In genomic region chr12:54074308-54074707, GRCh38 we compare ENCODE assay signal across 39 cellular contexts. TPM values are rescaled to one million over a fixed set of nuclear protein-coding genes. Genes with fewer than 3 reads are reported as not detected.
"Had no signal": no experiment of that assay in that cellular context is flagged by ENCODE, and none has a peak within 500 bp of the region (broad histone marks: within the 10 kb centered on the region; RNA-seq: fewer than 3 reads in every experiment).

No MANE protein-coding gene starts in this region.

- H3K4me1 Mint-ChIP-seq: activated CD4-positive, alpha-beta memory T cell treated with anti-CD3 and anti-CD28 coated beads, Interleukin-2, amount 10 ng/mL, durations not matched to agents 7 days and 5 days; activated CD4-positive, alpha-beta T cell treated with anti-CD3 and anti-CD28 coated beads for 36 hours; activated CD8-positive, alpha-beta memory T cell treated with anti-CD3 and anti-CD28 coated beads, Interleukin-2, amount 10 ng/mL, durations not matched to agents 7 days and 5 days; activated naive CD4-positive, alpha-beta T cell treated with anti-CD3 and anti-CD28 coated beads, Interleukin-2, amount 50 U/mL, for 24 hours; activated naive CD8-positive, alpha-beta T cell treated with anti-CD3 and anti-CD28 coated beads, Interleukin-2, amount 10 ng/mL, durations not matched to agents 7 days and 5 days; activated naive CD8-positive, alpha-beta T cell treated with anti-CD3 and anti-CD28 coated beads, Interleukin-2, amount 50 U/mL, for 24 hours had no signal

- FAIRE-seq: astrocyte, TTC549 had no signal

- H3K9me3 ChIP-seq: body of pancreas, breast epithelium had no signal

- H3K4me3 ChIP-seq: body of pancreas, breast epithelium had no signal

- DNase-seq: activated CD4-positive, alpha-beta memory T cell treated with anti-CD3 and anti-CD28 coated beads, Interleukin-2, amount 10 ng/mL, durations not matched to agents 7 days and 5 days; activated CD4-positive, alpha-beta T cell treated with anti-CD3 and anti-CD28 coated beads for 1 hour; activated CD4-positive, alpha-beta T cell treated with anti-CD3 and anti-CD28 coated beads for 36 hours; activated CD4-positive, alpha-beta T cell treated with anti-CD3 and anti-CD28 coated beads for 48 hours; activated CD4-positive, alpha-beta T cell treated with anti-CD3 and anti-CD28 coated beads, Interleukin-2, amount 10 ng/mL, durations not matched to agents 7 days and 5 days; activated CD4-positive, alpha-beta T cell treated with anti-CD3 and anti-CD28 coated beads, Interleukin-2, amount 50 U/mL, for 48 hours; activated CD4-positive, CD25-positive, alpha-beta regulatory T cell; activated CD8-positive, alpha-beta memory T cell treated with anti-CD3 and anti-CD28 coated beads for 24 hours; activated CD8-positive, alpha-beta memory T cell treated with anti-CD3 and anti-CD28 coated beads, Interleukin-2, amount 10 ng/mL, durations not matched to agents 7 days and 5 days; activated CD8-positive, alpha-beta memory T cell treated with anti-CD3 and anti-CD28 coated beads, Interleukin-2, amount 50 U/mL, for 48 hours; activated CD8-positive, alpha-beta T cell treated with anti-CD3 and anti-CD28 coated beads, Interleukin-2, amount 10 ng/mL, durations not matched to agents 7 days and 5 days; activated effector memory CD4-positive, alpha-beta T cell treated with Interleukin-2 at 50 U/mL for 16 hours; activated gamma-delta T cell; activated naive CD4-positive, alpha-beta T cell treated with anti-CD3 and anti-CD28 coated beads, Interleukin-2, amount 10 ng/mL, durations not matched to agents 7 days and 5 days; activated naive CD4-positive, alpha-beta T cell treated with Interleukin-2 at 50 U/mL for 16 hours; activated naive CD8-positive, alpha-beta T cell treated with anti-CD3 and anti-CD28 coated beads, Interleukin-2, amount 10 ng/mL, durations not matched to agents 7 days and 5 days; activated naive CD8-positive, alpha-beta T cell treated with anti-CD3 and anti-CD28 coated beads, Interleukin-2, amount 50 U/mL, for 24 hours; activated T-cell treated with anti-CD3 and anti-CD28 coated beads, Interleukin-2, amount 50 U/mL, for 24 hours; activated T-cell treated with anti-CD3 and anti-CD28 coated beads, Interleukin-2, amount 50 U/mL, for 48 hours; amygdala; anterior cingulate cortex; body of pancreas; brain microvascular endothelial cell; central memory CD4-positive, alpha-beta T cell; T-helper 1 cell; T-helper 2 cell; T-helper 9 cell had no signal

- H3K27me3 ChIP-seq: breast epithelium had no signal

- ATAC-seq: activated CD4-positive, alpha-beta T cell treated with anti-CD3 and anti-CD28 coated beads for 36 hours; activated CD4-positive, CD25-positive, alpha-beta regulatory T cell treated with anti-CD3 and anti-CD28 coated beads, Interleukin-2, amount 50 U/mL, for 24 hours; activated CD8-positive, alpha-beta memory T cell treated with anti-CD3 and anti-CD28 coated beads, Interleukin-2, amount 10 ng/mL, durations not matched to agents 7 days and 5 days; activated CD8-positive, alpha-beta T cell treated with anti-CD3 and anti-CD28 coated beads, Interleukin-2, amount 10 ng/mL, durations not matched to agents 7 days and 5 days; activated naive CD8-positive, alpha-beta T cell treated with anti-CD3 and anti-CD28 coated beads, Interleukin-2, amount 50 U/mL, for 24 hours; body of pancreas had no signal

- H3K9me3 Mint-ChIP-seq: activated CD4-positive, alpha-beta memory T cell treated with anti-CD3 and anti-CD28 coated beads, Interleukin-2, amount 10 ng/mL, durations not matched to agents 7 days and 5 days; activated CD4-positive, alpha-beta T cell treated with anti-CD3 and anti-CD28 coated beads, Interleukin-2, amount 10 ng/mL, durations not matched to agents 7 days and 5 days; activated naive CD4-positive, alpha-beta T cell treated with anti-CD3 and anti-CD28 coated beads, Interleukin-2, amount 10 ng/mL, durations not matched to agents 7 days and 5 days; activated naive CD4-positive, alpha-beta T cell treated with anti-CD3 and anti-CD28 coated beads, Interleukin-2, amount 50 U/mL, for 24 hours; activated naive CD8-positive, alpha-beta T cell treated with anti-CD3 and anti-CD28 coated beads, Interleukin-2, amount 10 ng/mL, durations not matched to agents 7 days and 5 days; activated naive CD8-positive, alpha-beta T cell treated with anti-CD3 and anti-CD28 coated beads, Interleukin-2, amount 50 U/mL, for 24 hours; activated T-cell treated with anti-CD3 and anti-CD28 coated beads, Interleukin-2, amount 50 U/mL, for 24 hours; activated T-helper 2 cell treated with anti-CD3 and anti-CD28 coated beads, Interferon-gamma antibody, Interleukin-2, Interleukin-4, amounts not matched to agents 10 μg/mL and 5 μg/mL and 100 μg/mL, durations not matched to agents 14 hours and 24 hours and 36 hours; T-helper 1 cell treated with Interleukin-12 subunit alpha and Interleukin-12 subunit beta and Interleukin-4 antibody, amounts not matched to agents 30 μg/mL and 1 μg/mL, for 36 hours; T-helper 2 cell treated with Interferon-gamma antibody and Interleukin-4, amounts not matched to agents 5 μg/mL and 100 μg/mL, for 36 hours had no signal

- H3K36me3 Mint-ChIP-seq: activated CD8-positive, alpha-beta memory T cell treated with anti-CD3 and anti-CD28 coated beads, Interleukin-2, amount 10 ng/mL, durations not matched to agents 7 days and 5 days; activated naive CD4-positive, alpha-beta T cell treated with anti-CD3 and anti-CD28 coated beads, Interleukin-2, amount 10 ng/mL, durations not matched to agents 7 days and 5 days; activated naive CD4-positive, alpha-beta T cell treated with anti-CD3 and anti-CD28 coated beads, Interleukin-2, amount 50 U/mL, for 24 hours; activated naive CD8-positive, alpha-beta T cell had no signal

- H3K4me1 ChIP-seq: body of pancreas, breast epithelium had no signal

- H3K4me3 Mint-ChIP-seq: activated CD4-positive, alpha-beta memory T cell treated with anti-CD3 and anti-CD28 coated beads, Interleukin-2, amount 10 ng/mL, durations not matched to agents 7 days and 5 days; activated CD4-positive, alpha-beta T cell treated with anti-CD3 and anti-CD28 coated beads for 36 hours; activated CD4-positive, alpha-beta T cell treated with anti-CD3 and anti-CD28 coated beads, Interleukin-2, amount 10 ng/mL, durations not matched to agents 7 days and 5 days; activated CD8-positive, alpha-beta memory T cell treated with anti-CD3 and anti-CD28 coated beads, Interleukin-2, amount 10 ng/mL, durations not matched to agents 7 days and 5 days; activated CD8-positive, alpha-beta T cell treated with anti-CD3 and anti-CD28 coated beads, Interleukin-2, amount 10 ng/mL, durations not matched to agents 7 days and 5 days; activated naive CD4-positive, alpha-beta T cell treated with anti-CD3 and anti-CD28 coated beads, Interleukin-2, amount 10 ng/mL, durations not matched to agents 7 days and 5 days; activated naive CD4-positive, alpha-beta T cell treated with anti-CD3 and anti-CD28 coated beads, Interleukin-2, amount 50 U/mL, for 24 hours; activated naive CD8-positive, alpha-beta T cell; activated naive CD8-positive, alpha-beta T cell treated with anti-CD3 and anti-CD28 coated beads, Interleukin-2, amount 10 ng/mL, durations not matched to agents 7 days and 5 days; activated naive CD8-positive, alpha-beta T cell treated with anti-CD3 and anti-CD28 coated beads, Interleukin-2, amount 50 U/mL, for 24 hours; activated T-cell treated with anti-CD3 and anti-CD28 coated beads, Interleukin-2, amount 50 U/mL, for 24 hours; T-helper 1 cell treated with Interleukin-12 subunit alpha and Interleukin-12 subunit beta and Interleukin-4 antibody, amounts not matched to agents 30 μg/mL and 1 μg/mL, for 36 hours; T-helper 2 cell treated with Interferon-gamma antibody and Interleukin-4, amounts not matched to agents 5 μg/mL and 100 μg/mL, for 36 hours had no signal

- H3K36me3 ChIP-seq: brain microvascular endothelial cell, breast epithelium had no signal

- H3K27ac Mint-ChIP-seq: activated CD4-positive, alpha-beta memory T cell treated with anti-CD3 and anti-CD28 coated beads, Interleukin-2, amount 10 ng/mL, durations not matched to agents 7 days and 5 days; activated CD4-positive, alpha-beta T cell treated with anti-CD3 and anti-CD28 coated beads for 36 hours; activated CD4-positive, alpha-beta T cell treated with anti-CD3 and anti-CD28 coated beads, Interleukin-2, amount 10 ng/mL, durations not matched to agents 7 days and 5 days; activated CD8-positive, alpha-beta memory T cell treated with anti-CD3 and anti-CD28 coated beads, Interleukin-2, amount 10 ng/mL, durations not matched to agents 7 days and 5 days; activated CD8-positive, alpha-beta T cell treated with anti-CD3 and anti-CD28 coated beads, Interleukin-2, amount 10 ng/mL, durations not matched to agents 7 days and 5 days; activated naive CD4-positive, alpha-beta T cell treated with anti-CD3 and anti-CD28 coated beads, Interleukin-2, amount 10 ng/mL, durations not matched to agents 7 days and 5 days; activated naive CD8-positive, alpha-beta T cell; activated naive CD8-positive, alpha-beta T cell treated with anti-CD3 and anti-CD28 coated beads, Interleukin-2, amount 10 ng/mL, durations not matched to agents 7 days and 5 days; activated naive CD8-positive, alpha-beta T cell treated with anti-CD3 and anti-CD28 coated beads, Interleukin-2, amount 50 U/mL, for 24 hours; activated T-cell treated with anti-CD3 and anti-CD28 coated beads, Interleukin-2, amount 50 U/mL, for 24 hours; activated T-helper 2 cell treated with anti-CD3 and anti-CD28 coated beads, Interferon-gamma antibody, Interleukin-2, Interleukin-4, amounts not matched to agents 10 μg/mL and 5 μg/mL and 100 μg/mL, durations not matched to agents 14 hours and 24 hours and 36 hours; T-helper 1 cell treated with Interleukin-12 subunit alpha and Interleukin-12 subunit beta and Interleukin-4 antibody, amounts not matched to agents 30 μg/mL and 1 μg/mL, for 36 hours; T-helper 2 cell treated with Interferon-gamma antibody and Interleukin-4, amounts not matched to agents 5 μg/mL and 100 μg/mL, for 36 hours had no signal

- H3K27ac ChIP-seq: body of pancreas, brain microvascular endothelial cell, breast epithelium, VCaP had no signal

RNA-seq across cellular contexts. Expression of gene HOXC4, which starts 20.7 kb away (rescaled TPM):
- total RNA-seq: activated CD4-positive, alpha-beta T cell treated with anti-CD3 and anti-CD28 coated beads for 36 hours; activated CD4-positive, alpha-beta T cell treated with anti-CD3 and anti-CD28 coated beads, Interleukin-2, amount 10 ng/mL, durations not matched to agents 7 days and 5 days; astrocyte; body of pancreas; cardiac septum; cerebellum had no signal

RNA-seq across cellular contexts. Expression of gene HOXC5, which starts 41.5 kb away (rescaled TPM):
- total RNA-seq: activated CD4-positive, alpha-beta memory T cell treated with anti-CD3 and anti-CD28 coated beads, Interleukin-2, amount 10 ng/mL, durations not matched to agents 7 days and 5 days; activated CD4-positive, alpha-beta T cell treated with anti-CD3 and anti-CD28 coated beads for 36 hours; activated CD4-positive, alpha-beta T cell treated with anti-CD3 and anti-CD28 coated beads, Interleukin-2, amount 10 ng/mL, durations not matched to agents 7 days and 5 days; activated CD8-positive, alpha-beta memory T cell treated with anti-CD3 and anti-CD28 coated beads, Interleukin-2, amount 10 ng/mL, durations not matched to agents 7 days and 5 days; activated CD8-positive, alpha-beta T cell treated with anti-CD3 and anti-CD28 coated beads, Interleukin-2, amount 10 ng/mL, durations not matched to agents 7 days and 5 days; activated naive CD8-positive, alpha-beta T cell treated with anti-CD3 and anti-CD28 coated beads, Interleukin-2, amount 10 ng/mL, durations not matched to agents 7 days and 5 days; activated T-helper 2 cell treated with anti-CD3 and anti-CD28 coated beads, Interferon-gamma antibody, Interleukin-2, Interleukin-4, amounts not matched to agents 10 μg/mL and 5 μg/mL and 100 μg/mL, durations not matched to agents 14 hours and 24 hours and 36 hours; astrocyte; body of pancreas; cardiac septum; cerebellum had no signal

RNA-seq across cellular contexts. Expression of gene HOXC6, which starts 46.1 kb away (rescaled TPM):
- total RNA-seq: activated CD4-positive, alpha-beta memory T cell treated with anti-CD3 and anti-CD28 coated beads, Interleukin-2, amount 10 ng/mL, durations not matched to agents 7 days and 5 days; activated CD4-positive, alpha-beta T cell treated with anti-CD3 and anti-CD28 coated beads for 36 hours; activated CD4-positive, alpha-beta T cell treated with anti-CD3 and anti-CD28 coated beads, Interleukin-2, amount 10 ng/mL, durations not matched to agents 7 days and 5 days; activated CD8-positive, alpha-beta memory T cell treated with anti-CD3 and anti-CD28 coated beads, Interleukin-2, amount 10 ng/mL, durations not matched to agents 7 days and 5 days; activated CD8-positive, alpha-beta T cell treated with anti-CD3 and anti-CD28 coated beads, Interleukin-2, amount 10 ng/mL, durations not matched to agents 7 days and 5 days; activated naive CD8-positive, alpha-beta T cell treated with anti-CD3 and anti-CD28 coated beads, Interleukin-2, amount 10 ng/mL, durations not matched to agents 7 days and 5 days; activated T-helper 2 cell treated with anti-CD3 and anti-CD28 coated beads, Interferon-gamma antibody, Interleukin-2, Interleukin-4, amounts not matched to agents 10 μg/mL and 5 μg/mL and 100 μg/mL, durations not matched to agents 14 hours and 24 hours and 36 hours; astrocyte; body of pancreas; cerebellum had no signal
